Comparison of ENCODE assay signal across 19 cellular contexts in genomic region chr3:20142517-20142916, GRCh38.
"Had no signal": no experiment of that assay in that cellular context is flagged by ENCODE, and none has a peak within 500 bp of the region (broad histone marks: within the 10 kb centered on the region; RNA-seq: fewer than 3 reads in every experiment).

No MANE protein-coding gene starts in this region.

- H3K4me3 Mint-ChIP-seq: activated naive CD8-positive, alpha-beta T cell; activated T-helper 1 cell treated with anti-CD3 and anti-CD28 coated beads, Interleukin-12 subunit alpha, Interleukin-12 subunit beta, Interleukin-2, Interleukin-4 antibody, amounts not matched to agents 30 ng/mL and 10 ng/mL and 1 ng/mL, durations not matched to agents 14 hours and 24 hours and 36 hours; immature natural killer cell; naive thymus-derived CD4-positive, alpha-beta T cell; stimulated activated naive CD8-positive, alpha-beta T cell treated with anti-CD3 and anti-CD28 coated beads, Interleukin-15, Interleukin-2, amounts not matched to agents 100 ng/mL and 50 ng/mL, for 24 hours; T-helper 1 cell treated with Interleukin-12 subunit alpha and Interleukin-12 subunit beta and Interleukin-4 antibody, amounts not matched to agents 30 μg/mL and 1 μg/mL, for 36 hours had no signal

- H3K27me3 Mint-ChIP-seq: activated naive CD8-positive, alpha-beta T cell; naive thymus-derived CD4-positive, alpha-beta T cell; stimulated activated naive CD8-positive, alpha-beta T cell treated with anti-CD3 and anti-CD28 coated beads, Interleukin-15, Interleukin-2, amounts not matched to agents 100 ng/mL and 50 ng/mL, for 24 hours; type B pancreatic cell had no signal

- H3K27me3 ChIP-seq: cardiac muscle cell, neutrophil, pancreas, spleen had no signal

- H3K9me3 Mint-ChIP-seq: immature natural killer cell; stimulated activated naive CD8-positive, alpha-beta T cell treated with anti-CD3 and anti-CD28 coated beads, Interleukin-15, Interleukin-2, amounts not matched to agents 100 ng/mL and 50 ng/mL, for 24 hours; type B pancreatic cell had no signal

- H3K27ac ChIP-seq: cardiac muscle cell, epithelial cell of prostate, neutrophil, pancreas, spleen, VCaP had no signal

- H3K9me3 ChIP-seq: neutrophil, pancreas had no signal

- H3K4me3 ChIP-seq: cardiac muscle cell, pancreas, spleen had no signal

- H3K27ac Mint-ChIP-seq: activated naive CD8-positive, alpha-beta T cell; stimulated activated naive CD8-positive, alpha-beta T cell treated with anti-CD3 and anti-CD28 coated beads, Interleukin-15, Interleukin-2, amounts not matched to agents 100 ng/mL and 50 ng/mL, for 24 hours; T-helper 1 cell treated with Interleukin-12 subunit alpha and Interleukin-12 subunit beta and Interleukin-4 antibody, amounts not matched to agents 30 μg/mL and 1 μg/mL, for 36 hours; type B pancreatic cell had no signal

- H3K36me3 ChIP-seq: cardiac muscle cell had no signal

- ATAC-seq: naive thymus-derived CD4-positive, alpha-beta T cell had no signal

- DNase-seq: activated CD4-positive, alpha-beta T cell treated with anti-CD3 and anti-CD28 coated beads, Interleukin-2, amount 50 U/mL, for 4 hours; activated CD4-positive, CD25-positive, alpha-beta regulatory T cell treated with anti-CD3 and anti-CD28 coated beads, Interleukin-2, amount 50 U/mL, for 72 hours; activated T-cell treated with anti-CD3 and anti-CD28 coated beads for 4 hours; dermis blood vessel endothelial cell; immature natural killer cell; kidney glomerular epithelial cell; naive thymus-derived CD4-positive, alpha-beta T cell; pancreas; spleen; stimulated activated CD4-positive, alpha-beta T cell treated with anti-CD3 and anti-CD28 coated beads, Interleukin-4, amount 100 ng/mL, for 4 hours had no signal

- H3K4me1 ChIP-seq: pancreas, spleen had no signal
